In the genomic region with DNA sequence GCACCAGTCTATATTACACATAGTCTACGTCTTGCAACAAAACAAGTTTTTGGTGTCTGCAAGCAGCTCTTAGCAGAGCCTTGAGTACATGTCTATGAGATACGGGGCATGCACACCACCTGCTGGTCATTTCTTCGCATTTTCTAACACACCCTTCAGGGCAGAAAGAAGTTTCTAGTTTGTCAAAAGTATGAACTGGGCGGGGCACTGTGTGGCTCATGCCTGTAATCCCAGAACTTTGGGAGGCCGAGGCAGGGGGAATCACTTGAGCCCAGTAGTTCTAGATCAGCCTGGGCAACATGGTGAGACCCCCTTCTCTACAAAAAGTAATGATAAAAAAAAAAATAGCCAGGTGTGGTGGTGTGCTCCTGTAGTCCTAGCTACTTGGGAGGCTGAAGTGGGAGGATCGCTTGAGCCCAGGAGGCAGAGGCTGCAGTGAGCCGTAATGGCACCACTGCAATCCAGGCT, we compare ENCODE assay signal across 8 cellular contexts.
DNase-seq lines count a peak whose midpoint lies in the region; ATAC-seq and TF ChIP-seq lines count a peak whose summit lies in the region.

No MANE protein-coding gene starts in this region.

- intact Hi-C loops in esophagus muscularis mucosa (cut with DNase I) = loop anchor here (2.0 to 10.0 kb wide), 3 partner anchors 253 to 401 kb away; no protein-coding TSS in a partner anchor
- intact Hi-C loops in natural killer cell (cut with micrococcal nuclease) = loop anchor here (1.0 to 2.0 kb wide), 2 partner anchors 347 to 707 kb away; no protein-coding TSS in a partner anchor

- H3K36me3 Mint-ChIP-seq in natural killer cell = no peaks in the 10 kb centered on the region

- peaks cover 7 to 17% (median 13%) of the 10 kb centered on the region in 4 donors for H3K4me1 ChIP-seq in esophagus muscularis mucosa

- H3K4me1 Mint-ChIP-seq in natural killer cell = peaks cover 17 to 31% of the 10 kb centered on the region in 2 donors

- TF ChIP-seq EP300 in esophagus muscularis mucosa (IDR thresholded peaks at IDR 0.05) = no peak

- H3K9me3 ChIP-seq in esophagus muscularis mucosa = no peaks in the 10 kb centered on the region

- DNase-seq in CD1c-positive myeloid dendritic cell (ENCODE audit: extremely low spot score) (peak; percentile 88), GM19240 (ENCODE audit: insufficient read length, low spot score) (peak; percentile 64), OCI-M1 (lab: John Stamatoyannopoulos, UW) (peak; percentile 96), activated T-cell treated with anti-CD3 and anti-CD28 coated beads for 24 hours (ENCODE audit: low read depth) (peak; percentile 56), esophagus muscularis mucosa (ENCODE audit: extremely low spot score) (no peak), natural killer cell (peak; percentile 58)
- DNase-seq in stimulated activated naive CD4-positive, alpha-beta T cell (lab: John Stamatoyannopoulos, UW) = peak; percentile 22 to 64 (median 52)

- ATAC-seq in HG03378 (IDR thresholded peaks at IDR 0.05; ENCODE audit: unreplicated experiment) (peak; percentile 92), natural killer cell (peak; percentile 95 to 98 (median 96))

- H3K27ac Mint-ChIP-seq in natural killer cell = no peak overlapping the region

- no peak overlapping the region for H3K4me3 Mint-ChIP-seq in natural killer cell

- TF ChIP-seq POLR2A in esophagus muscularis mucosa (IDR thresholded peaks at IDR 0.05; ENCODE audit: low read depth) = no peak

- no peak overlapping the region for H3K27ac ChIP-seq in esophagus muscularis mucosa (replicated peaks in 1 of 4)

- no peaks in the 10 kb centered on the region for H3K9me3 Mint-ChIP-seq in natural killer cell

- 36% methylated on average over 7 of the region's 7 CpGs for WGBS in esophagus muscularis mucosa

- H3K27me3 Mint-ChIP-seq in natural killer cell (ENCODE audit: low read depth in 2 of 2) = peaks cover 4 to 7% of the 10 kb centered on the region in 2 donors

- no peaks in the 10 kb centered on the region for H3K27me3 ChIP-seq in esophagus muscularis mucosa

- no peaks in the 10 kb centered on the region for H3K36me3 ChIP-seq in esophagus muscularis mucosa

- TF ChIP-seq CTCF in esophagus muscularis mucosa (IDR thresholded peaks at IDR 0.05) (peak; percentile 72 to 79 (median 72)), natural killer cell (IDR thresholded peaks at IDR 0.05) (peak; percentile 79)

- no peak overlapping the region for H3K4me3 ChIP-seq in esophagus muscularis mucosa
